Comparison of ENCODE assay signal across 8 cellular contexts in the genomic region with DNA sequence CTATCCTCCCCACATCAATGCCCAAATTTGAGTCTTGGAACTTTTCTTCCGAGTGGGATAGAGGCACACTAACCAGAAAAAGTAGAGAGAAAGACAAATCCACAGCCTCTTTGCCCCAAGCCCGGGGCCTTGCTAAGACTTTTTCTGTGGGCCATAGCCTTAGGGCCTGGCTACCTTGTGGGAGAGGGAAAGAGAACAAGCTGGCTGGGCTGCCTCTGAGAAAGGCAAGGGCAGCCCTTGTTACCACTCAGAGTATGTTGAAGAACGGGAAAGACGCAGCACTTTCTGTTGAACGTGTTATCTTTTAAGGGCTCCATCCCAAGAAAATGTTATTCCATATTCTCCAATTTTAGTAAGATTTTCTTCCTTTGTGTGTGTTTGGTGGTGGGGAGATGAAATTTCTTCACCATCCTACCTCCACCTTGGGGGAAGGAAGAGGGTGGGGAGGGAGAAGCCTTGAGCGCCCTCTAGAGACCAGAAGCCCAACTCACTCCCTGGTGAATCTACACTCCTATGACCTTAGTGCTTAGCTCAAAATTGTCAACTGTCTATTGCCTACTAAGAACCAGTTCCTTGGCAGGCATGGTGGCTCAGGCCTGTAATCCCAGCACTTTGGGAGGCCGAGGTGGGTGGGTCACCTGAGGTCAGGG. TPM values are rescaled to one million over a fixed set of nuclear protein-coding genes. Genes with fewer than 3 reads are reported as not detected.
DNase-seq lines count a peak whose midpoint lies in the region; ATAC-seq and TF ChIP-seq lines count a peak whose summit lies in the region.

No MANE protein-coding gene starts in this region.

- peak; percentile 78 for TF ChIP-seq CTCF in Loucy (conservative IDR thresholded peaks at IDR 0.05; ENCODE audit: low read length)
- TF ChIP-seq CTCF in fibroblast of the aortic adventitia (IDR thresholded peaks at IDR 0.05; ENCODE audit: insufficient read depth, low read length), result peak; percentile 73
- peak in 1 of 7 experiments; percentile 19 for TF ChIP-seq CTCF in stomach (IDR thresholded peaks at IDR 0.05)

- peak; percentile 32 for DNase-seq in NCI-H345 (lab: John Stamatoyannopoulos, UW)
- no peak for DNase-seq in NCI-H345 treated with DMSO at 0.1 percent for 48 hours (lab: John Stamatoyannopoulos, UW; ENCODE audit: unreplicated experiment)
- peak; percentile 37 for DNase-seq in activated CD4-positive, alpha-beta T cell treated with anti-CD3 and anti-CD28 coated beads, Interleukin-2, amount 50 U/mL, for 1 hour
- peak; percentile 50 for DNase-seq in fibroblast of the aortic adventitia (ENCODE audit: low read depth)
- DNase-seq in stomach, result no peak

- H3K27ac ChIP-seq in stomach, result no peak overlapping the region

- no peaks in the 10 kb centered on the region for H3K9me3 ChIP-seq in Loucy (ENCODE audit: insufficient read depth, low read depth, low read length)
- no peaks in the 10 kb centered on the region for H3K9me3 ChIP-seq in stomach

- H3K4me2 ChIP-seq in Loucy (ENCODE audit: low read depth, low read length, poor library complexity, severe bottlenecking), result no peak overlapping the region

- H4K20me1 ChIP-seq in Loucy (ENCODE audit: insufficient read depth, low read length, poor library complexity, severe bottlenecking), result peaks cover 8% of the 10 kb centered on the region

- H3K36me3 ChIP-seq in Loucy (ENCODE audit: insufficient read depth, low read length) (no peaks in the 10 kb centered on the region), stomach (peaks cover 0 to 13% (median 4%) of the 10 kb centered on the region in 4 donors)

- H2AFZ ChIP-seq in Loucy (ENCODE audit: low read length), result no peak overlapping the region

- peaks cover 32% of the 10 kb centered on the region for H3K36me3 Mint-ChIP-seq in stimulated activated memory B cell treated with anti-CD40 and anti-IgM and Interleukin-4, amounts not matched to agents 10 μg/mL and 1 μg/mL and 100 μg/mL, for 72 hours

- peaks cover 31% of the 10 kb centered on the region for H3K79me2 ChIP-seq in Loucy (ENCODE audit: insufficient read depth, low read length)

- WGBS in stomach, 5 donors, result 75 to 84% (median 80%) methylated on average over 7 of the region's 7 CpGs

- H3K27me3 Mint-ChIP-seq in stimulated activated memory B cell treated with anti-CD40 and anti-IgM and Interleukin-4, amounts not matched to agents 10 μg/mL and 1 μg/mL and 100 μg/mL, for 72 hours, result no peaks in the 10 kb centered on the region

- H3K4me1 ChIP-seq in Loucy (ENCODE audit: insufficient read depth, low read length, poor library complexity, severe bottlenecking) (peaks cover 19% of the 10 kb centered on the region), stomach (peaks cover 0 to 27% (median 13%) of the 10 kb centered on the region in 4 donors)

- H3K27me3 ChIP-seq in Loucy (ENCODE audit: insufficient read depth, low read length, poor library complexity, severe bottlenecking) (no peaks in the 10 kb centered on the region), stomach (no peaks in the 10 kb centered on the region)

- peak overlapping the region; percentile 50 for H3K27ac Mint-ChIP-seq in stimulated activated memory B cell treated with anti-CD40 and anti-IgM and Interleukin-4, amounts not matched to agents 10 μg/mL and 1 μg/mL and 100 μg/mL, for 72 hours

- intact Hi-C loops in stomach (cut with DNase I; ENCODE audit: low total_unique reads), result no loop called here

- no peaks in the 10 kb centered on the region for H3K9me3 Mint-ChIP-seq in stimulated activated memory B cell treated with anti-CD40 and anti-IgM and Interleukin-4, amounts not matched to agents 10 μg/mL and 1 μg/mL and 100 μg/mL, for 72 hours

- no peak for TF ChIP-seq POLR2A in stomach (IDR thresholded peaks at IDR 0.05)

- H3K9me2 ChIP-seq in Loucy (replicated peaks; ENCODE audit: low read depth, low read length), result no peaks in the 10 kb centered on the region

- no peak for ATAC-seq in stimulated activated memory B cell treated with anti-CD40 and anti-IgM and Interleukin-4, amounts not matched to agents 10 μg/mL and 1 μg/mL and 100 μg/mL, for 72 hours
- ATAC-seq in GM21825 (IDR thresholded peaks at IDR 0.05; ENCODE audit: unreplicated experiment), result no peak

- peaks cover 46% of the 10 kb centered on the region for H3K4me1 Mint-ChIP-seq in stimulated activated memory B cell treated with anti-CD40 and anti-IgM and Interleukin-4, amounts not matched to agents 10 μg/mL and 1 μg/mL and 100 μg/mL, for 72 hours

- no peak overlapping the region for H3K4me3 ChIP-seq in Loucy (ENCODE audit: low read length, poor library complexity, severe bottlenecking)
- H3K4me3 ChIP-seq in fibroblast of the aortic adventitia (ENCODE audit: low read depth, low read length), result no peak overlapping the region
- H3K4me3 ChIP-seq in stomach, result no peak overlapping the region

- no peak for TF ChIP-seq EP300 in stomach (IDR thresholded peaks at IDR 0.05)

- no peak overlapping the region for H3K4me3 Mint-ChIP-seq in stimulated activated memory B cell treated with anti-CD40 and anti-IgM and Interleukin-4, amounts not matched to agents 10 μg/mL and 1 μg/mL and 100 μg/mL, for 72 hours

- no peak overlapping the region for H3K9ac ChIP-seq in Loucy (ENCODE audit: low read depth, low read length, poor library complexity, severe bottlenecking)

- peaks cover 10% of the 10 kb centered on the region; the same call in 1 of the 2 replicates for H3F3A ChIP-seq in Loucy (ENCODE audit: low read depth)

RNA-seq across cellular contexts. Expression of a gene that starts 3.9 kb away (rescaled TPM):
- 2.9 and 14.0 TPM in 2 replicates for total RNA-seq in fibroblast of the aortic adventitia (ENCODE audit: low replicate concordance)
- 10 to 100 TPM in 4 of 5 donors, 1 to 10 TPM in 1; 3.2 to 58.3 (median 18.9) TPM for total RNA-seq in stomach
- polyA plus RNA-seq in stomach, result 1 to 10 TPM; 4.6 to 8.1 (median 5.0) TPM

Comparison
In these comparisons a context has a peak if more than half of its experiments do, and no peak if none do; other contexts are left out.
1. DNase-seq: peak in NCI-H345 (single experiment), activated CD4-positive, alpha-beta T cell treated with anti-CD3 and anti-CD28 coated beads, Interleukin-2, amount 50 U/mL, for 1 hour (single experiment) and fibroblast of the aortic adventitia (single experiment); none in NCI-H345 treated with DMSO at 0.1 percent for 48 hours (single experiment) and stomach (single experiment).